ENCODE assay signal across 1 cellular context in the genomic region with DNA sequence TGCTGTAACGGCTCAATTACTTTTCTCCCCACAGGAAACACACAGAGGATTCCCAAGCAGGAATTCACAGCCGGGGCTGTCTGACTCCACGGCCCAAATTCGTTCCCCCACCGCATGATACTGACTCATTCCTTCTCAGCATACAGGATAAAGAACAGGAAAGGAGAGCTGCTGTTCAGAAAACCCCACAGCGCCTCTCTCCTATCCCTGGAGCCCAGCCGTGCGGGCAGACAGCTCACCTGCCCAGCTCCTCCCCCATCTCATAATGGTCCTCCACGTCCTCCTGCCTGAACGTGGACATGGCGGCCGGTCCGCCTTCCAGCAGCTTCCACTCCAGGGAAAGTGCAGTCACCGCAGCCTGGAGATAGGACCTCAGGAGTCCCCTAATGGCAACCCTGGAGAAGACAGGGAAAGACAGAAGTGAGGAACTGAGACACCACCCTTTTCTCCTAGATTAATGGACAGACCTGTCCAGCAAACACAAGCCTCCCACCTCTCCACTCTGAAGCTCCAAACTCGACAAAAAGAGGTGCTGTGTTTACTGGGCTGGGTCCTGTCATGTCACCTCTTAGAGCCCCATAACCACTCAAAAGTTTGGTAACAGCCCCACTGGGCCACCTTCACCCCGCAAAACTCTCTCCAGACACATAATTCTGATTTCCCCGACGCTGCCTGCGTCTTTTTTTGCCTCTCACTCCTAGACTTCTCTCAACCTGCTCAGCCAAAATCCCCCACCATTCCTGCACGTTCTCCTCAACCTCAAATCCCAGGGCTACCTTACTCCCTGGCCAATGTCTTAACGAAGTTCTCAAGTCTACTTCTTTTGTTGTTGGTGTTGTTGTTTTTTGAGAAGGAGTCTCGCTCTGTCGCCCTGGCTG.
TF ChIP-seq lines count a peak whose summit lies in the region.

No MANE protein-coding gene starts in this region.

TF ChIP-seq in H1, 55 proteins besides CTCF, POLR2A, EP300 and RAD21:
- TF ChIP-seq SIN3A (conservative IDR thresholded peaks at IDR 0.05 in 1 of 2, IDR thresholded peaks at IDR 0.05 in 1 of 2; ENCODE audit: low read depth in 1 of 2, low read length in 2 of 2) (peak; percentile 0 to 16; a peak in 1 of 4 replicates), POU5F1 (IDR thresholded peaks at IDR 0.05; ENCODE audit: low read depth, low read length) (no peak), CREB1 (IDR thresholded peaks at IDR 0.05) (no peak), RFX5 (IDR thresholded peaks at IDR 0.05; ENCODE audit: borderline replicate concordance, low read depth, low read length) (no peak), TEAD4 (IDR thresholded peaks at IDR 0.05; ENCODE audit: low read depth, low read length) (no peak), POLR2AphosphoS5 (IDR thresholded peaks at IDR 0.05; ENCODE audit: low read depth, low read length) (peak; percentile 78; the same call in 1 of the 2 replicates), SUZ12 (IDR thresholded peaks at IDR 0.05; ENCODE audit: low read length) (no peak), YY1 (IDR thresholded peaks at IDR 0.05; ENCODE audit: low read depth, low read length) (peak; percentile 9; the same call in 1 of the 2 replicates), HDAC2 (IDR thresholded peaks at IDR 0.05; ENCODE audit: borderline replicate concordance in 1 of 2, low read depth in 2 of 2, low read length in 2 of 2) (no peak), BACH1 (IDR thresholded peaks at IDR 0.05; ENCODE audit: low read length) (no peak), E2F6 (IDR thresholded peaks at IDR 0.05) (no peak), TAF7 (optimal IDR thresholded peaks at IDR 0.05; ENCODE audit: borderline replicate concordance, low read depth, low read length) (peak; percentile 10), SIX5 (IDR thresholded peaks at IDR 0.05; ENCODE audit: low read depth, low read length) (no peak), TAF1 (IDR thresholded peaks at IDR 0.05; ENCODE audit: low read depth, low read length) (peak; percentile 50), TCF12 (IDR thresholded peaks at IDR 0.05; ENCODE audit: low read depth, low read length) (no peak), PHF8 (conservative IDR thresholded peaks at IDR 0.05; ENCODE audit: low read depth, low read length) (no peak), RBBP5 (IDR thresholded peaks at IDR 0.05; ENCODE audit: borderline replicate concordance, low read depth, low read length) (no peak), SP2 (IDR thresholded peaks at IDR 0.05; ENCODE audit: low read length) (no peak), SP4 (IDR thresholded peaks at IDR 0.05; ENCODE audit: low read length) (no peak), TBP (IDR thresholded peaks at IDR 0.05; ENCODE audit: low read depth, low read length) (peak; percentile 18; the same call in 1 of the 2 replicates), SAP30 (IDR thresholded peaks at IDR 0.05; ENCODE audit: insufficient read depth, insufficient replicate concordance, low read length) (no peak)
TF ChIP-seq in H1: peak in this region for 6.
